1 cellular context compared by ENCODE assay signal in genomic region chrX:12771445-12772069, GRCh38.
TF ChIP-seq lines count a peak whose summit lies in the region.

No MANE protein-coding gene starts in this region.

TF ChIP-seq in K562, 482 proteins besides CTCF, POLR2A, EP300 and RAD21 (continued from another document):
- TF ChIP-seq CREM (IDR thresholded peaks at IDR 0.05; ENCODE audit: low read depth) (peak; percentile 49; the same call in 1 of the 2 replicates), ELK1 (CRISPR knock-in tag; IDR thresholded peaks at IDR 0.05) (no peak), PCBP2 (IDR thresholded peaks at IDR 0.05; ENCODE audit: low read depth, low read length, poor library complexity, severe bottlenecking) (no peak)
